Comparison of ENCODE assay signal across 28 cellular contexts in the genomic region with DNA sequence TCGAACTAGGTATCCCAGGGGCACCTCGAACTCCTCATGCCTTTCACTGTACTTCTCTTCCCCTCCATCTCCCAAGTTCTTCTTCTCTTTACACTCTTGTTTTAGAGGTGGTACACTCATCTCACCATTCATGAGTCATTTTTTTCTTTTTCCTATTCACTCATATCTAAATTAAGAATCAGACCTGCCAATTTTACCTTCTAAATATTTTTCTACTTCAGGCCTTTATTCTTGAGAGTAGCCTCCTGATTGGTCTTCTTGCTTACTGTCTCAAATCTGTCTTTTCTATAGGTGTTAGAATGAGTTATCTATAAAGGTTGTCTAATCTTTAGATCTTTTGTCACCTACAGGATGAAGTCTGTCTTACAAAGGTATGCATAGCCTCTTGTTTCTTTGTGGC. TPM values are rescaled to one million over a fixed set of nuclear protein-coding genes. Genes with fewer than 3 reads are reported as not detected.
DNase-seq lines count a peak whose midpoint lies in the region; ATAC-seq lines count a peak whose summit lies in the region.
"Had no signal": no experiment of that assay in that cellular context is flagged by ENCODE, and none has a peak within 500 bp of the region (broad histone marks: within the 10 kb centered on the region; RNA-seq: fewer than 3 reads in every experiment).

No MANE protein-coding gene starts in this region.

- H3K4me1 Mint-ChIP-seq in activated T-cell treated with anti-CD3 and anti-CD28 coated beads, Interleukin-2, amount 50 U/mL, for 4 hours (ENCODE audit: low read depth) = peaks cover 22% of the 10 kb centered on the region
- H3K4me1 Mint-ChIP-seq: WTC11 had no signal

- H3K36me3 Mint-ChIP-seq in activated T-cell treated with anti-CD3 and anti-CD28 coated beads, Interleukin-2, amount 50 U/mL, for 4 hours (ENCODE audit: insufficient read depth) = peaks cover 21% of the 10 kb centered on the region

- no peak overlapping the region for H3K4me3 Mint-ChIP-seq in activated T-cell treated with anti-CD3 and anti-CD28 coated beads, Interleukin-2, amount 50 U/mL, for 4 hours
- H3K4me3 Mint-ChIP-seq: activated CD4-positive, alpha-beta memory T cell treated with anti-CD3 and anti-CD28 coated beads, Interleukin-2, amount 10 ng/mL, durations not matched to agents 7 days and 5 days; naive thymus-derived CD4-positive, alpha-beta T cell; type B pancreatic cell; WTC11 had no signal

- H3K27me3 ChIP-seq in HAP-1 (ENCODE audit: low read depth) = no peaks in the 10 kb centered on the region
- H3K27me3 ChIP-seq: BE2C, body of pancreas, heart right ventricle, ovary, right atrium auricular region had no signal

- no peaks in the 10 kb centered on the region for H3K27me3 Mint-ChIP-seq in activated T-cell treated with anti-CD3 and anti-CD28 coated beads, Interleukin-2, amount 50 U/mL, for 4 hours (ENCODE audit: low read depth)
- H3K27me3 Mint-ChIP-seq: activated CD4-positive, alpha-beta memory T cell treated with anti-CD3 and anti-CD28 coated beads, Interleukin-2, amount 10 ng/mL, durations not matched to agents 7 days and 5 days; naive thymus-derived CD4-positive, alpha-beta T cell; type B pancreatic cell had no signal

- ATAC-seq in activated T-cell treated with anti-CD3 and anti-CD28 coated beads, Interleukin-2, amount 50 U/mL, for 4 hours = peak; percentile 53 to 80
- peak; percentile 81 for ATAC-seq in HG02610 (IDR thresholded peaks at IDR 0.05; ENCODE audit: unreplicated experiment)
- ATAC-seq in HG03378 (IDR thresholded peaks at IDR 0.05; ENCODE audit: unreplicated experiment) = peak; percentile 72
- ATAC-seq in stimulated activated naive CD8-positive, alpha-beta T cell treated with anti-CD3 and anti-CD28 coated beads, Interleukin-15, Interleukin-2, amounts not matched to agents 100 U/mL and 50 U/mL, for 24 hours = peak; percentile 83
- ATAC-seq: body of pancreas; HCT116; heart right ventricle; K562; left colon; naive thymus-derived CD4-positive, alpha-beta T cell; WTC11 had no signal

- no peak for DNase-seq in activated T-cell treated with anti-CD3 and anti-CD28 coated beads, Interleukin-2, amount 50 U/mL, for 4 hours
- DNase-seq in activated T-cell treated with anti-CD3 and anti-CD28 coated beads, Interleukin-2, amount 50 U/mL, for 1 hour = no peak
- no peak for DNase-seq in stimulated activated naive CD8-positive, alpha-beta T cell treated with anti-CD3 and anti-CD28 coated beads, Interleukin-15, Interleukin-2, amounts not matched to agents 100 U/mL and 50 U/mL, for 24 hours
- DNase-seq in G401 (ENCODE audit: low spot score) (no peak), HAP-1 (ENCODE audit: low spot score in 2 of 2) (no peak), NCI-H2029 (lab: John Stamatoyannopoulos, UW) (no peak)
- DNase-seq: activated CD4-positive, alpha-beta memory T cell treated with anti-CD3 and anti-CD28 coated beads, Interleukin-2, amount 10 ng/mL, durations not matched to agents 7 days and 5 days; BE2C; body of pancreas; effector CD8-positive, alpha-beta T cell; erythroblast; foreskin fibroblast; heart right ventricle; left colon; mesendoderm; naive thymus-derived CD4-positive, alpha-beta T cell; NCI-H1436 treated with DMSO at 0.1 percent for 48 hours; NCI-H69; ovary; stimulated activated CD4-positive, alpha-beta T cell treated with anti-CD3 and anti-CD28 coated beads, Interleukin-4, amount 100 ng/mL, for 4 hours; T-helper 9 cell had no signal

- no peak overlapping the region for H3K4me3 ChIP-seq in HAP-1
- H3K4me3 ChIP-seq: body of pancreas, heart right ventricle, K562, ovary, right atrium auricular region had no signal

- H3K9me3 ChIP-seq in HAP-1 = no peaks in the 10 kb centered on the region
- H3K9me3 ChIP-seq: BE2C, body of pancreas, ovary, right atrium auricular region had no signal

- H3K36me3 ChIP-seq in HAP-1 (replicated peaks) = no peaks in the 10 kb centered on the region
- H3K36me3 ChIP-seq: BE2C, heart right ventricle, ovary, right atrium auricular region had no signal

- in situ Hi-C loops in G401 (cut with HindIII; ENCODE audit: low sequenced_read_pairs) = no loop called here
- in situ Hi-C loops in HAP-1 (cut with MboI; ENCODE audit: low sequenced_read_pairs) = no loop called here

- H3K9me3 Mint-ChIP-seq in activated T-cell treated with anti-CD3 and anti-CD28 coated beads, Interleukin-2, amount 50 U/mL, for 4 hours = peaks cover 6% of the 10 kb centered on the region
- H3K9me3 Mint-ChIP-seq: type B pancreatic cell had no signal

- no peaks in the 10 kb centered on the region for H3K4me1 ChIP-seq in HAP-1

RNA-seq across cellular contexts. Expression of gene TDRD3, which starts 20.7 kb away (rescaled TPM):
- 10 to 100 TPM; 14.3 to 16.0 (median 15.1) TPM for total RNA-seq in activated T-cell treated with anti-CD3 and anti-CD28 coated beads, Interleukin-2, amount 50 U/mL, for 4 hours
- 3.5 and 8.5 TPM in 2 replicates for total RNA-seq in G401 (2014; rRNA removed; shearing (Covaris generic))
